ENCODE assay signal across 17 cellular contexts in genomic region chr14:90105756-90106155, GRCh38. TPM values are rescaled to one million over a fixed set of nuclear protein-coding genes. Genes with fewer than 3 reads are reported as not detected.
DNase-seq lines count a peak whose midpoint lies in the region; ATAC-seq and TF ChIP-seq lines count a peak whose summit lies in the region.
"Had no signal": no experiment of that assay in that cellular context is flagged by ENCODE, and none has a peak within 500 bp of the region (broad histone marks: within the 10 kb centered on the region; RNA-seq: fewer than 3 reads in every experiment).

No MANE protein-coding gene starts in this region.

- 28 to 36% methylated on average over 4 of the region's 4 CpGs for WGBS in thyroid gland, 2 donors

- H3K4me1 ChIP-seq in right atrium auricular region (no peaks in the 10 kb centered on the region), thyroid gland (peaks cover 6 to 9% of the 10 kb centered on the region in 2 donors)
- H3K4me1 ChIP-seq: A549 had no signal

- no peaks in the 10 kb centered on the region for H3K4me1 Mint-ChIP-seq in HFFc6 (ENCODE audit: low read depth)

- intact Hi-C loops in left cardiac atrium (cut with DNase I) (no loop called here), thyroid gland (cut with DNase I) (no loop called here)

- no peaks in the 10 kb centered on the region for H3K36me3 Mint-ChIP-seq in HFFc6 (ENCODE audit: low read depth)

- TF ChIP-seq POLR2A in thyroid gland (IDR thresholded peaks at IDR 0.05): no peak

- peaks cover 16% of the 10 kb centered on the region for H3K27me3 Mint-ChIP-seq in HFFc6 (ENCODE audit: insufficient read depth)

- no peak overlapping the region for H3K4me3 Mint-ChIP-seq in HFFc6

- H3K27me3 ChIP-seq in right atrium auricular region: no peaks in the 10 kb centered on the region
- H3K27me3 ChIP-seq in thyroid gland: no peaks in the 10 kb centered on the region

- H3K27ac ChIP-seq in right atrium auricular region (no peak overlapping the region), thyroid gland (peak overlapping the region; percentile 26 to 45 (median 27))
- H3K27ac ChIP-seq: A549 had no signal

- peak; percentile 35 for DNase-seq in left cardiac atrium
- DNase-seq in right atrium auricular region (ENCODE audit: low spot score): no peak
- DNase-seq in astrocyte of the hippocampus (ENCODE audit: low read depth, low spot score): peak; percentile 39
- peak in 31 of 51 donors; percentile 6 to 61 (median 29) for DNase-seq in hypothalamus (lab: John Stamatoyannopoulos, UW)
- peak; percentile 86 to 89 for DNase-seq in thyroid gland
- DNase-seq in HFFc6: no peak
- DNase-seq in dedifferentiated amniotic fluid mesenchymal stem cell (ENCODE audit: extremely low spot score): no peak
- DNase-seq: DMS153, KG1, NCI-H1436 treated with DMSO at 0.1 percent for 48 hours, NCI-H2081, NCI-H510A, NCI-H82, SHP77 had no signal

- H3K9me3 ChIP-seq in right atrium auricular region: no peaks in the 10 kb centered on the region
- H3K9me3 ChIP-seq in thyroid gland: no peaks in the 10 kb centered on the region

- H3K9me3 Mint-ChIP-seq in HFFc6: no peaks in the 10 kb centered on the region

- no peak for TF ChIP-seq CTCF in right atrium auricular region (IDR thresholded peaks at IDR 0.05)
- TF ChIP-seq CTCF in thyroid gland (IDR thresholded peaks at IDR 0.05): no peak
- TF ChIP-seq CTCF in HFFc6 (IDR thresholded peaks at IDR 0.05): no peak

- H3K27ac Mint-ChIP-seq in HFFc6: no peak overlapping the region

- no peaks in the 10 kb centered on the region for H3K36me3 ChIP-seq in right atrium auricular region
- no peaks in the 10 kb centered on the region for H3K36me3 ChIP-seq in thyroid gland

- no peak for ATAC-seq in left cardiac atrium
- no peak for ATAC-seq in GM19397 (IDR thresholded peaks at IDR 0.05; ENCODE audit: unreplicated experiment)
- ATAC-seq: A549, Panc1 had no signal

- H3K4me3 ChIP-seq in right atrium auricular region (no peak overlapping the region), thyroid gland (replicated peaks in 1 of 3) (no peak overlapping the region)
- H3K4me3 ChIP-seq: A549 had no signal

RNA-seq across cellular contexts. Expression of gene KCNK13, which starts 44.0 kb away (rescaled TPM):
- total RNA-seq in left cardiac atrium (1 to 10 TPM; 2.4 to 2.6 TPM), right atrium auricular region (1 to 10 TPM in 1 of 2 donors, under 1 TPM in 1; 0.93 to 6.0 TPM), thyroid gland (1 to 10 TPM; 4.0 to 7.2 (median 4.9) TPM)
- not detected for total RNA-seq in HFFc6 (2021; fragmentation: NEBNext Ultra II Directional; extraction: Animal tissue kit (Norgen Biotek cat#: 25700))

Comparison
In these comparisons a context has a peak if more than half of its experiments do, and no peak if none do; other contexts are left out.
1. DNase-seq: peak in left cardiac atrium (single experiment), astrocyte of the hippocampus (single experiment), hypothalamus (31 of 51) and thyroid gland (2 of 2); none in right atrium auricular region (single experiment), HFFc6 (single experiment) and dedifferentiated amniotic fluid mesenchymal stem cell (single experiment).
2. H3K27ac ChIP-seq: peak in thyroid gland (3 of 3); none in right atrium auricular region (0 of 2).